ENCODE assay signal across 13 cellular contexts in the genomic region with DNA sequence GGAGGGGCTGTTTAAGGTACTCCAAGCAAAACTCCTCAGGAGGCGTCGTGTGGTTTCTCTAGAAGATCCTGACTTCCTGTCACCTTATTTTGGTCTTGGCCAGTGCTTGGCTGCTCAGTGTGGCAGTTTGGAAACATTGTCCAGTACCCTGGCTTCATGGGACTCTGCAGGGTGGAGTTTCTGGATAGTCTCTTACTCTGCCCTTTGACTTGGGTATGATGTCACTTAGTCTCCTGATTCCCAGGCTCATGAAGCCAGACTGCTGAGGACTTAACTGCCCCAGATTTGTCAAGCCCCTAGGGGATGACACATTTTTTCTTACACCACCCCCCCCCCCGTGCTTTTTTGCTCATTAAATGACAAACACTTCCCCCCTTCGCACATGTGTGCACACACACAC.
DNase-seq lines count a peak whose midpoint lies in the region; ATAC-seq and TF ChIP-seq lines count a peak whose summit lies in the region.
"Had no signal": no experiment of that assay in that cellular context is flagged by ENCODE, and none has a peak within 500 bp of the region (broad histone marks: within the 10 kb centered on the region; RNA-seq: fewer than 3 reads in every experiment).

No MANE protein-coding gene starts in this region.

- H3K36me3 ChIP-seq in vagina = no peaks in the 10 kb centered on the region
- H3K36me3 ChIP-seq: thoracic aorta had no signal

- intact Hi-C loops in vagina (cut with DNase I) = no loop called here

- TF ChIP-seq CTCF in fibroblast of mammary gland (conservative IDR thresholded peaks at IDR 0.05; ENCODE audit: control insufficient read depth, insufficient read depth, low read depth, low read length) (no peak), mesothelial cell of epicardium (IDR thresholded peaks at IDR 0.05; ENCODE audit: unreplicated experiment) (no peak), vagina (IDR thresholded peaks at IDR 0.05) (no peak)

- peaks cover 1% of the 10 kb centered on the region for H3K36me3 Mint-ChIP-seq in mesothelial cell of epicardium

- H3K4me1 ChIP-seq in vagina = peaks cover 6% of the 10 kb centered on the region

- H3K27ac ChIP-seq in vagina = peak overlapping the region; percentile 6
- H3K27ac ChIP-seq: thoracic aorta had no signal

- peak overlapping the region; percentile 43 for H3K27ac Mint-ChIP-seq in mesothelial cell of epicardium

- H3K9me3 ChIP-seq in vagina = no peaks in the 10 kb centered on the region
- H3K9me3 ChIP-seq: thoracic aorta had no signal

- DNase-seq in NCI-H82 (lab: John Stamatoyannopoulos, UW) (peak; percentile 57), NCI-H82 treated with DMSO at 0.1 percent for 48 hours (lab: John Stamatoyannopoulos, UW; ENCODE audit: unreplicated experiment) (no peak), fibroblast of mammary gland (ENCODE audit: low read depth) (peak; percentile 74), mesothelial cell of epicardium (ENCODE audit: low spot score in 2 of 2, unreplicated experiment in 2 of 2) (no peak), vagina (ENCODE audit: extremely low spot score in 2 of 2) (no peak), NCI-H1694 (lab: John Stamatoyannopoulos, UW) (no peak)
- DNase-seq: H7 had no signal

- no peaks in the 10 kb centered on the region for H3K27me3 Mint-ChIP-seq in mesothelial cell of epicardium (ENCODE audit: low read depth)

- ATAC-seq in HG03439 (IDR thresholded peaks at IDR 0.05; ENCODE audit: unreplicated experiment) (no peak), HG03095 (IDR thresholded peaks at IDR 0.05; ENCODE audit: unreplicated experiment) (no peak)
- ATAC-seq: PC-3 had no signal

- no peaks in the 10 kb centered on the region for H3K27me3 ChIP-seq in vagina
- H3K27me3 ChIP-seq: dorsolateral prefrontal cortex had no signal

- H3K4me3 Mint-ChIP-seq in mesothelial cell of epicardium = no peak overlapping the region

- H3K9me3 Mint-ChIP-seq in mesothelial cell of epicardium = no peaks in the 10 kb centered on the region

- TF ChIP-seq POLR2A in vagina (IDR thresholded peaks at IDR 0.05) = no peak

- H3K4me1 Mint-ChIP-seq in mesothelial cell of epicardium = peaks cover 27% of the 10 kb centered on the region

- no peak overlapping the region for H3K4me3 ChIP-seq in fibroblast of mammary gland (ENCODE audit: control insufficient read depth, low read depth, low read length)
- no peak overlapping the region for H3K4me3 ChIP-seq in vagina
- H3K4me3 ChIP-seq: dorsolateral prefrontal cortex, lung, thoracic aorta had no signal

Comparison
In these comparisons a context has a peak if more than half of its experiments do, and no peak if none do; other contexts are left out.
1. DNase-seq: peak in NCI-H82 (single experiment) and fibroblast of mammary gland (single experiment); none in NCI-H82 treated with DMSO at 0.1 percent for 48 hours (single experiment), mesothelial cell of epicardium (0 of 2), vagina (0 of 2) and NCI-H1694 (single experiment).